ENCODE assay signal across 16 cellular contexts in genomic region chr2:12731701-12732280, GRCh38. TPM values are rescaled to one million over a fixed set of nuclear protein-coding genes. Genes with fewer than 3 reads are reported as not detected.
DNase-seq lines count a peak whose midpoint lies in the region; ATAC-seq and TF ChIP-seq lines count a peak whose summit lies in the region.
"Had no signal": no experiment of that assay in that cellular context is flagged by ENCODE, and none has a peak within 500 bp of the region (broad histone marks: within the 10 kb centered on the region; RNA-seq: fewer than 3 reads in every experiment).

No MANE protein-coding gene starts in this region.

- H3K4me1 ChIP-seq in liver (ENCODE audit: control insufficient read depth in 4 of 4, insufficient read depth in 4 of 4, low read length in 3 of 4) (peaks cover 7 to 36% (median 17%) of the 10 kb centered on the region in 4 donors), tibial nerve (peaks cover 0 to 96% (median 55%) of the 10 kb centered on the region in 4 donors)
- H3K4me1 ChIP-seq: A549, SJSA1 had no signal

- TF ChIP-seq EP300 in tibial nerve (IDR thresholded peaks at IDR 0.05) = no peak

- DNase-seq in activated CD8-positive, alpha-beta memory T cell treated with anti-CD3 and anti-CD28 coated beads for 24 hours = peak; percentile 53
- no peak for DNase-seq in activated CD8-positive, alpha-beta memory T cell treated with anti-CD3 and anti-CD28 coated beads, Interleukin-2, amount 50 U/mL, for 4 hours
- peak; percentile 56 for DNase-seq in SKM-1 treated with dmso at 0.1 percent for 144 hours (lab: John Stamatoyannopoulos, UW; ENCODE audit: unreplicated experiment)
- DNase-seq in tibial nerve (ENCODE audit: low spot score in 2 of 2) = no peak
- DNase-seq in HEK293T (ENCODE audit: extremely low spot score) = no peak
- DNase-seq: activated naive CD4-positive, alpha-beta T cell treated with Interleukin-2 at 50 U/mL for 16 hours; brain microvascular endothelial cell; effector CD8-positive, alpha-beta T cell; NCI-H1417; NCI-H2227 treated with DMSO at 0.1 percent for 48 hours; trophoblast cell had no signal

- TF ChIP-seq RAD21 in liver (IDR thresholded peaks at IDR 0.05) = no peak

- H3K4me3 ChIP-seq in liver (ENCODE audit: low read depth in 1 of 3, low read length in 3 of 3) (no peak overlapping the region), tibial nerve (no peak overlapping the region)
- H3K4me3 ChIP-seq: A549, SJSA1 had no signal

- H3K27ac ChIP-seq in liver (ENCODE audit: low read depth in 1 of 2, low read length in 2 of 2) = peak overlapping the region; percentile 15 to 50
- H3K27ac ChIP-seq in tibial nerve = peak overlapping the region in 3 of 4 donors; percentile 73 to 96 (median 92)
- H3K27ac ChIP-seq: A549, brain microvascular endothelial cell, SJSA1 had no signal

- H3K9me3 ChIP-seq in liver (ENCODE audit: control insufficient read depth in 4 of 4, low read length in 3 of 4) (no peaks in the 10 kb centered on the region), tibial nerve (no peaks in the 10 kb centered on the region)
- H3K9me3 ChIP-seq: A549, SJSA1 had no signal

- ATAC-seq in GM18520 (IDR thresholded peaks at IDR 0.05; ENCODE audit: unreplicated experiment) (no peak), HG02938 (IDR thresholded peaks at IDR 0.05; ENCODE audit: unreplicated experiment) (no peak)
- ATAC-seq: A549 had no signal

- H3K36me3 ChIP-seq in liver (ENCODE audit: control insufficient read depth in 4 of 4, insufficient read depth in 3 of 4, low read depth in 1 of 4, low read length in 3 of 4) (no peaks in the 10 kb centered on the region), tibial nerve (peaks cover 0 to 56% (median 0%) of the 10 kb centered on the region in 3 donors)

- CTCF ChIA-PET in HEK293T (lab: Yijun Ruan, JAX) = no interaction called here

- TF ChIP-seq POLR2A in tibial nerve (IDR thresholded peaks at IDR 0.05) = no peak

- no peak overlapping the region for H3K9ac ChIP-seq in liver (ENCODE audit: low read depth in 1 of 2, low read length in 2 of 2)

- 85% methylated on average over 16 of the region's 16 CpGs for WGBS in liver
- WGBS in tibial nerve, 2 donors = 70 to 79% methylated on average over 13 to 16 of the region's 16 CpGs

- H3K27me3 ChIP-seq in liver (ENCODE audit: control insufficient read depth in 4 of 4, insufficient read depth in 4 of 4, low read length in 3 of 4) (no peaks in the 10 kb centered on the region), tibial nerve (no peaks in the 10 kb centered on the region)
- H3K27me3 ChIP-seq: brain microvascular endothelial cell, SJSA1 had no signal

- TF ChIP-seq CTCF in liver (IDR thresholded peaks at IDR 0.05; ENCODE audit: low read depth, low read length, missing input control) (no peak), tibial nerve (IDR thresholded peaks at IDR 0.05) (no peak)

- POLR2A ChIA-PET in HEK293T (lab: Yijun Ruan, JAX) = no interaction called here

TF ChIP-seq in liver, 16 proteins besides CTCF, POLR2A, EP300 and RAD21:
- TF ChIP-seq YY1 (IDR thresholded peaks at IDR 0.05) (no peak), GABPA (IDR thresholded peaks at IDR 0.05 in 1 of 2, conservative IDR thresholded peaks at IDR 0.05 in 1 of 2) (no peak), RXRA (IDR thresholded peaks at IDR 0.05) (no peak), EGR1 (IDR thresholded peaks at IDR 0.05; ENCODE audit: low read depth in 2 of 2) (no peak)
TF ChIP-seq in liver: peak in this region for 0.

TF ChIP-seq in HEK293T, 16 proteins besides CTCF, POLR2A, EP300 and RAD21:
- no peak for TF ChIP-seq L3MBTL2 (conservative IDR thresholded peaks at IDR 0.05)
- no peak for TF ChIP-seq SP1 (IDR thresholded peaks at IDR 0.05)
- TF ChIP-seq SUZ12 (IDR thresholded peaks at IDR 0.05) = no peak
- no peak for TF ChIP-seq CTBP1 (IDR thresholded peaks at IDR 0.05; ENCODE audit: borderline replicate concordance)
- TF ChIP-seq PKNOX1 (IDR thresholded peaks at IDR 0.05) = no peak
- TF ChIP-seq FOXM1 (IDR thresholded peaks at IDR 0.05; ENCODE audit: borderline replicate concordance) = no peak
- no peak for TF ChIP-seq ELF4 (IDR thresholded peaks at IDR 0.05)

RNA-seq across cellular contexts. Expression of gene TRIB2, which starts 15.1 kb away (rescaled TPM):
- 10 to 100 TPM; 15.7 to 27.8 TPM for total RNA-seq in liver
- 1 to 10 TPM; 6.7 to 9.0 TPM for polyA plus RNA-seq in liver
- 100 to 1,000 TPM; 182 to 554 (median 315) TPM for total RNA-seq in tibial nerve

Comparison
In these comparisons a context has a peak if more than half of its experiments do, and no peak if none do; other contexts are left out.
1. DNase-seq: peak in activated CD8-positive, alpha-beta memory T cell treated with anti-CD3 and anti-CD28 coated beads for 24 hours (single experiment) and SKM-1 treated with dmso at 0.1 percent for 144 hours (single experiment); none in activated CD8-positive, alpha-beta memory T cell treated with anti-CD3 and anti-CD28 coated beads, Interleukin-2, amount 50 U/mL, for 4 hours (single experiment), tibial nerve (0 of 2) and HEK293T (single experiment).
2. RNA of gene TRIB2, which starts 15.1 kb away (total RNA-seq): 182 to 554 TPM in tibial nerve; 15.7 to 27.8 TPM in liver; every median in the first group is over 4 times any median in the second.